In genomic region chr17:78794399-78794798, GRCh38 we compare ENCODE assay signal across 25 cellular contexts. TPM values are rescaled to one million over a fixed set of nuclear protein-coding genes. Genes with fewer than 3 reads are reported as not detected.
DNase-seq lines count a peak whose midpoint lies in the region; ATAC-seq and TF ChIP-seq lines count a peak whose summit lies in the region.
"Had no signal": no experiment of that assay in that cellular context is flagged by ENCODE, and none has a peak within 500 bp of the region (broad histone marks: within the 10 kb centered on the region; RNA-seq: fewer than 3 reads in every experiment).

No MANE protein-coding gene starts in this region.

- no peaks in the 10 kb centered on the region for H3K9me3 Mint-ChIP-seq in activated naive CD4-positive, alpha-beta T cell treated with anti-CD3 and anti-CD28 coated beads, Interleukin-2, amount 10 ng/mL, durations not matched to agents 7 days and 5 days
- H3K9me3 Mint-ChIP-seq in CD8-positive, alpha-beta memory T cell = no peaks in the 10 kb centered on the region
- no peaks in the 10 kb centered on the region for H3K9me3 Mint-ChIP-seq in immature natural killer cell
- H3K9me3 Mint-ChIP-seq in WTC11 = no peaks in the 10 kb centered on the region
- H3K9me3 Mint-ChIP-seq: activated CD4-positive, alpha-beta T cell treated with anti-CD3 and anti-CD28 coated beads, Interleukin-2, amount 10 ng/mL, durations not matched to agents 7 days and 5 days; IgD-negative memory B cell had no signal

- peak overlapping the region; percentile 68 for H3K27ac Mint-ChIP-seq in activated naive CD4-positive, alpha-beta T cell treated with anti-CD3 and anti-CD28 coated beads, Interleukin-2, amount 10 ng/mL, durations not matched to agents 7 days and 5 days
- H3K27ac Mint-ChIP-seq in CD8-positive, alpha-beta memory T cell = peak overlapping the region in 5 of 8 donors; percentile 14 to 78 (median 72)
- H3K27ac Mint-ChIP-seq in immature natural killer cell = peak overlapping the region in 5 of 6 donors; percentile 26 to 98 (median 67)
- H3K27ac Mint-ChIP-seq in WTC11 = no peak overlapping the region; the same call in 1 of the 2 replicates

- DNase-seq in activated naive CD4-positive, alpha-beta T cell treated with anti-CD3 and anti-CD28 coated beads, Interleukin-2, amount 10 ng/mL, durations not matched to agents 7 days and 5 days = no peak
- no peak for DNase-seq in activated naive CD4-positive, alpha-beta T cell (lab: John Stamatoyannopoulos, UW)
- DNase-seq in CD8-positive, alpha-beta memory T cell = no peak
- DNase-seq in immature natural killer cell (no peak), gastrocnemius medialis (peak in 1 of 2 donors; percentile 52), WTC11 (ENCODE audit: low spot score) (no peak)
- DNase-seq in stimulated activated CD4-positive, alpha-beta T cell treated with anti-CD3 and anti-CD28 coated beads, Interleukin-1b, Interleukin-23, amount 100 ng/mL, for 48 hours = no peak
- DNase-seq: activated CD4-positive, alpha-beta T cell treated with anti-CD3 and anti-CD28 coated beads, Interleukin-2, amount 10 ng/mL, durations not matched to agents 7 days and 5 days; activated CD8-positive, alpha-beta memory T cell treated with anti-CD3 and anti-CD28 coated beads, Interleukin-2, amount 50 U/mL, for 4 hours; activated gamma-delta T cell; amygdala; dorsolateral prefrontal cortex; H7; heart left ventricle; midbrain; MM.1S; NCI-H1436 treated with DMSO at 0.1 percent for 48 hours; NCI-H510A treated with DMSO at 0.1 percent for 48 hours; PC-9; stimulated activated CD4-positive, alpha-beta T cell treated with anti-CD3 and anti-CD28 coated beads, Interleukin-4, amount 100 ng/mL, for 24 hours; upper lobe of left lung had no signal

- peaks cover 66% of the 10 kb centered on the region for H3K36me3 Mint-ChIP-seq in activated naive CD4-positive, alpha-beta T cell treated with anti-CD3 and anti-CD28 coated beads, Interleukin-2, amount 10 ng/mL, durations not matched to agents 7 days and 5 days
- peaks cover 23 to 83% (median 40%) of the 10 kb centered on the region in 3 donors for H3K36me3 Mint-ChIP-seq in CD8-positive, alpha-beta memory T cell
- peaks cover 27 to 37% (median 36%) of the 10 kb centered on the region in 3 donors for H3K36me3 Mint-ChIP-seq in immature natural killer cell
- H3K36me3 Mint-ChIP-seq in WTC11 = peaks cover 60% of the 10 kb centered on the region

- ATAC-seq in gastrocnemius medialis (peak in 1 of 2 donors; percentile 11), WTC11 (no peak), HG03196 (IDR thresholded peaks at IDR 0.05; ENCODE audit: unreplicated experiment) (no peak)
- ATAC-seq: heart left ventricle, left lobe of liver had no signal

- POLR2A ChIA-PET in CD8-positive, alpha-beta memory T cell (lab: Charles Lee) = interaction anchor here (1.2 kb wide), 1 partner anchor 14 kb away, joined by 3 read pairs; no protein-coding TSS in a partner anchor
- POLR2A ChIA-PET in WTC11 (lab: Charles Lee) = no interaction called here

- no peak overlapping the region for H3K4me3 Mint-ChIP-seq in activated naive CD4-positive, alpha-beta T cell treated with anti-CD3 and anti-CD28 coated beads, Interleukin-2, amount 10 ng/mL, durations not matched to agents 7 days and 5 days
- H3K4me3 Mint-ChIP-seq in CD8-positive, alpha-beta memory T cell = no peak overlapping the region
- H3K4me3 Mint-ChIP-seq in immature natural killer cell (peak overlapping the region; percentile 29 to 71 (median 36)), WTC11 (no peak overlapping the region)
- H3K4me3 Mint-ChIP-seq: activated CD4-positive, alpha-beta T cell treated with anti-CD3 and anti-CD28 coated beads, Interleukin-2, amount 10 ng/mL, durations not matched to agents 7 days and 5 days had no signal

- H3K36me3 ChIP-seq in CD8-positive, alpha-beta memory T cell (ENCODE audit: insufficient read depth, low read length) = peaks cover 46% of the 10 kb centered on the region
- peaks cover 0 to 28% of the 10 kb centered on the region in 2 donors for H3K36me3 ChIP-seq in gastrocnemius medialis

- CTCF ChIA-PET in activated naive CD4-positive, alpha-beta T cell treated with anti-CD3 and anti-CD28 coated beads, Interleukin-2, amount 10 ng/mL, durations not matched to agents 7 days and 5 days (lab: Charles Lee) = no interaction called here
- CTCF ChIA-PET in CD8-positive, alpha-beta memory T cell (lab: Charles Lee) = no interaction called here
- CTCF ChIA-PET in WTC11 (lab: Charles Lee) = no interaction called here

- no peak for TF ChIP-seq CTCF in gastrocnemius medialis (IDR thresholded peaks at IDR 0.05 in 4 of 5, conservative IDR thresholded peaks at IDR 0.05 in 1 of 5)
- no peak for TF ChIP-seq CTCF in WTC11 (IDR thresholded peaks at IDR 0.05)

- no peaks in the 10 kb centered on the region for H3K27me3 ChIP-seq in CD8-positive, alpha-beta memory T cell (ENCODE audit: insufficient read depth, low read length, poor library complexity, severe bottlenecking)
- H3K27me3 ChIP-seq in gastrocnemius medialis = no peaks in the 10 kb centered on the region
- H3K27me3 ChIP-seq: dorsolateral prefrontal cortex, heart left ventricle, upper lobe of left lung had no signal

- no peaks in the 10 kb centered on the region for H3K9me3 ChIP-seq in CD8-positive, alpha-beta memory T cell (ENCODE audit: low read length)
- no peaks in the 10 kb centered on the region for H3K9me3 ChIP-seq in gastrocnemius medialis
- H3K9me3 ChIP-seq: heart left ventricle, upper lobe of left lung had no signal

- H3K4me1 Mint-ChIP-seq in activated naive CD4-positive, alpha-beta T cell treated with anti-CD3 and anti-CD28 coated beads, Interleukin-2, amount 10 ng/mL, durations not matched to agents 7 days and 5 days = peaks cover 56% of the 10 kb centered on the region
- H3K4me1 Mint-ChIP-seq in CD8-positive, alpha-beta memory T cell = peaks cover 52 to 65% (median 62%) of the 10 kb centered on the region in 3 donors
- peaks cover 91 to 92% of the 10 kb centered on the region in 2 donors for H3K4me1 Mint-ChIP-seq in immature natural killer cell
- H3K4me1 Mint-ChIP-seq in WTC11 = peaks cover 4% of the 10 kb centered on the region

- no peak overlapping the region for H3K27ac ChIP-seq in CD8-positive, alpha-beta memory T cell (ENCODE audit: low read depth, low read length)
- peak overlapping the region; percentile 62 to 86 (median 72) for H3K27ac ChIP-seq in gastrocnemius medialis
- H3K27ac ChIP-seq: epithelial cell of prostate, PC-9 had no signal

- no peak for TF ChIP-seq POLR2A in gastrocnemius medialis (IDR thresholded peaks at IDR 0.05)

- in situ Hi-C loops in gastrocnemius medialis (cut with MboI; ENCODE audit: low sequenced_read_pairs in 4 of 4) = no loop called here

- H3K4me1 ChIP-seq in CD8-positive, alpha-beta memory T cell (ENCODE audit: insufficient read depth, low read length) = peaks cover 44% of the 10 kb centered on the region
- peaks cover 65 to 69% of the 10 kb centered on the region in 2 donors for H3K4me1 ChIP-seq in gastrocnemius medialis

- H3K27me3 Mint-ChIP-seq in activated naive CD4-positive, alpha-beta T cell treated with anti-CD3 and anti-CD28 coated beads, Interleukin-2, amount 10 ng/mL, durations not matched to agents 7 days and 5 days = no peaks in the 10 kb centered on the region
- H3K27me3 Mint-ChIP-seq in CD8-positive, alpha-beta memory T cell = no peaks in the 10 kb centered on the region
- H3K27me3 Mint-ChIP-seq in immature natural killer cell (ENCODE audit: low read depth in 3 of 3) = peaks cover 11 to 28% (median 13%) of the 10 kb centered on the region in 3 donors
- no peaks in the 10 kb centered on the region for H3K27me3 Mint-ChIP-seq in WTC11 (ENCODE audit: low read depth)
- H3K27me3 Mint-ChIP-seq: activated CD4-positive, alpha-beta T cell treated with anti-CD3 and anti-CD28 coated beads, Interleukin-2, amount 10 ng/mL, durations not matched to agents 7 days and 5 days; IgD-negative memory B cell had no signal

- H3K4me3 ChIP-seq in CD8-positive, alpha-beta memory T cell (ENCODE audit: low read length) = no peak overlapping the region
- no peak overlapping the region for H3K4me3 ChIP-seq in gastrocnemius medialis
- H3K4me3 ChIP-seq: dorsolateral prefrontal cortex, heart left ventricle, PC-9, upper lobe of left lung had no signal

- intact Hi-C loops in gastrocnemius medialis (cut with DNase I; ENCODE audit: low total_unique reads) = no loop called here

TF ChIP-seq in WTC11, 78 proteins besides CTCF, POLR2A, EP300 and RAD21 (continues in another document):
- TF ChIP-seq IRF2 (CRISPR knock-in tag; IDR thresholded peaks at IDR 0.05; ENCODE audit: borderline replicate concordance, low read depth) (no peak), CREM (CRISPR knock-in tag; IDR thresholded peaks at IDR 0.05) (no peak), HMGXB4 (CRISPR knock-in tag; IDR thresholded peaks at IDR 0.05) (no peak)

RNA-seq across cellular contexts. Expression of gene CYTH1, which starts 12.3 kb away (rescaled TPM):
- 100 to 1,000 TPM; 115 to 129 TPM for total RNA-seq in CD8-positive, alpha-beta memory T cell
- polyA plus RNA-seq in CD8-positive, alpha-beta memory T cell = 279 TPM
- 100 to 1,000 TPM; 176 to 336 (median 233) TPM for polyA plus RNA-seq in immature natural killer cell
- 10 to 100 TPM; 24.7 to 43.7 (median 32.4) TPM for total RNA-seq in gastrocnemius medialis
- total RNA-seq in WTC11 (2021) = 15.1 to 20.0 TPM (median 15.8 TPM) in 3 replicates

RNA-seq across cellular contexts. Expression of gene USP36, which starts 46.2 kb away (rescaled TPM):
- total RNA-seq in CD8-positive, alpha-beta memory T cell = 100 to 1,000 TPM; 118 to 122 TPM
- polyA plus RNA-seq in CD8-positive, alpha-beta memory T cell = 43.2 TPM
- polyA plus RNA-seq in immature natural killer cell = 10 to 100 TPM in 2 of 3 donors, 1 to 10 TPM in 1; 9.6 to 31.7 (median 22.7) TPM
- total RNA-seq in gastrocnemius medialis = 10 to 100 TPM; 15.2 to 21.1 (median 20.0) TPM
- 62.0 to 74.0 TPM (median 65.8 TPM) in 3 replicates for total RNA-seq in WTC11 (2021)

Comparison
In these comparisons a context has a peak if more than half of its experiments do, and no peak if none do; other contexts are left out.
1. H3K4me3 Mint-ChIP-seq: peak in immature natural killer cell (5 of 5); none in activated naive CD4-positive, alpha-beta T cell treated with anti-CD3 and anti-CD28 coated beads, Interleukin-2, amount 10 ng/mL, durations not matched to agents 7 days and 5 days (single experiment), CD8-positive, alpha-beta memory T cell (0 of 7) and WTC11 (single experiment).